2 cellular contexts compared by ENCODE assay signal in the genomic region with DNA sequence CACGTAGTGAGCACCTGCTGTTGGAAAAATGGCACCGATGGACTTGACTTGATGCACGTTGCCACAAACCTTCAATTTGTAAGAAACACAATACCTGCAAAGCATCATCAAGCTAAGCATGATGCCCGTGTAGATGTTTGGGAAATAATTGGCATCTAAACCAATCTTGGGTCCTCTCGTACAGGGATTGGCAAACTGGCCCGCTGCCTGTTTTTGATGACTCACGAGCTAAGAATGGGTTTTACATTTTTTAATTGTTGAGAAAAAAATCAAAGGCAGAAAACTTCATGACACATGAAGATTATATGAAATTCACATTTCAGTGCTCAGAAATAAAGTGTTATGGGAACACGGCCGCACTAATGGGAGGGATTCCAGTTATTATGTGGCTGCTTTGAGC.
TF ChIP-seq lines count a peak whose summit lies in the region.

No MANE protein-coding gene starts in this region.

TF ChIP-seq in A549, 52 proteins besides CTCF, POLR2A, EP300 and RAD21:
- TF ChIP-seq MAFK (IDR thresholded peaks at IDR 0.05; ENCODE audit: partially characterized antibody) (peak; percentile 27), FOSL2 (IDR thresholded peaks at IDR 0.05) (no peak), FOSL2 (CRISPR knock-in tag; IDR thresholded peaks at IDR 0.05) (peak; percentile 77), ZC3H11A (IDR thresholded peaks at IDR 0.05) (no peak), NR3C1 (IDR thresholded peaks at IDR 0.05) (no peak)
- TF ChIP-seq, protein P1, sequence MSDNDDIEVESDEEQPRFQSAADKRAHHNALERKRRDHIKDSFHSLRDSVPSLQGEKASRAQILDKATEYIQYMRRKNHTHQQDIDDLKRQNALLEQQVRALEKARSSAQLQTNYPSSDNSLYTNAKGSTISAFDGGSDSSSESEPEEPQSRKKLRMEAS (IDR thresholded peaks at IDR 0.05), result no peak
TF ChIP-seq in A549: peak in this region for 2.

TF ChIP-seq in GM12878, 131 proteins besides CTCF, POLR2A, EP300 and RAD21:
- TF ChIP-seq, protein P2, sequence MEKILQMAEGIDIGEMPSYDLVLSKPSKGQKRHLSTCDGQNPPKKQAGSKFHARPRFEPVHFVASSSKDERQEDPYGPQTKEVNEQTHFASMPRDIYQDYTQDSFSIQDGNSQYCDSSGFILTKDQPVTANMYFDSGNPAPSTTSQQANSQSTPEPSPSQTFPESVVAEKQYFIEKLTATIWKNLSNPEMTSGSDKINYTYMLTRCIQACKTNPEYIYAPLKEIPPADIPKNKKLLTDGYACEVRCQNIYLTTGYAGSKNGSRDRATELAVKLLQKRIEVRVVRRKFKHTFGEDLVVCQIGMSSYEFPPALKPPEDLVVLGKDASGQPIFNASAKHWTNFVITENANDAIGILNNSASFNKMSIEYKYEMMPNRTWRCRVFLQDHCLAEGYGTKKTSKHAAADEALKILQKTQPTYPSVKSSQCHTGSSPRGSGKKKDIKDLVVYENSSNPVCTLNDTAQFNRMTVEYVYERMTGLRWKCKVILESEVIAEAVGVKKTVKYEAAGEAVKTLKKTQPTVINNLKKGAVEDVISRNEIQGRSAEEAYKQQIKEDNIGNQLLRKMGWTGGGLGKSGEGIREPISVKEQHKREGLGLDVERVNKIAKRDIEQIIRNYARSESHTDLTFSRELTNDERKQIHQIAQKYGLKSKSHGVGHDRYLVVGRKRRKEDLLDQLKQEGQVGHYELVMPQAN (conservative IDR thresholded peaks at IDR 0.05), result no peak
- no peak for TF ChIP-seq EZH2 (IDR thresholded peaks at IDR 0.05; ENCODE audit: borderline replicate concordance, control insufficient read depth, low read depth, low read length)
- no peak for TF ChIP-seq CHD1 (IDR thresholded peaks at IDR 0.05; ENCODE audit: low read depth, low read length)
- no peak for TF ChIP-seq GATAD2B (conservative IDR thresholded peaks at IDR 0.05; ENCODE audit: low read depth)
